In genomic region chrX:154358829-154359228, GRCh38 we compare ENCODE assay signal across 21 cellular contexts. TPM values are rescaled to one million over a fixed set of nuclear protein-coding genes. Genes with fewer than 3 reads are reported as not detected.
DNase-seq lines count a peak whose midpoint lies in the region; ATAC-seq and TF ChIP-seq lines count a peak whose summit lies in the region.
"Had no signal": no experiment of that assay in that cellular context is flagged by ENCODE, and none has a peak within 500 bp of the region (broad histone marks: within the 10 kb centered on the region; RNA-seq: fewer than 3 reads in every experiment).

No MANE protein-coding gene starts in this region.

- H3K9me3 ChIP-seq in liver (ENCODE audit: control insufficient read depth in 4 of 4, low read length in 3 of 4) (no peaks in the 10 kb centered on the region), transverse colon (no peaks in the 10 kb centered on the region), colonic mucosa (no peaks in the 10 kb centered on the region)
- H3K9me3 ChIP-seq: lower lobe of right lung, pancreas, testis had no signal

- peaks cover 85% of the 10 kb centered on the region for H3K36me3 Mint-ChIP-seq in activated T-cell treated with anti-CD3 and anti-CD28 coated beads, Interleukin-2, amount 50 U/mL, for 24 hours (ENCODE audit: low read depth)
- peaks cover 11% of the 10 kb centered on the region for H3K36me3 Mint-ChIP-seq in activated T-cell treated with anti-CD3 and anti-CD28 coated beads, Interleukin-2, amount 50 U/mL, for 4 hours (ENCODE audit: insufficient read depth)
- H3K36me3 Mint-ChIP-seq in activated T-helper 2 cell treated with anti-CD3 and anti-CD28 coated beads, Interferon-gamma antibody, Interleukin-2, Interleukin-4, amounts not matched to agents 10 μg/mL and 5 μg/mL and 100 μg/mL, durations not matched to agents 14 hours and 24 hours and 36 hours (ENCODE audit: low read depth): peaks cover 60% of the 10 kb centered on the region
- H3K36me3 Mint-ChIP-seq: IgD-negative memory B cell had no signal

- no peak for DNase-seq in activated T-cell treated with anti-CD3 and anti-CD28 coated beads, Interleukin-2, amount 50 U/mL, for 24 hours
- DNase-seq in activated T-cell treated with anti-CD3 and anti-CD28 coated beads, Interleukin-2, amount 50 U/mL, for 4 hours: no peak
- DNase-seq in activated T-helper 2 cell treated with anti-CD3 and anti-CD28 coated beads, Interferon-gamma antibody, Interleukin-2, Interleukin-4, amounts not matched to agents 10 μg/mL and 5 μg/mL and 100 μg/mL, durations not matched to agents 14 hours and 24 hours and 36 hours (ENCODE audit: low spot score): no peak
- DNase-seq in transverse colon (no peak), colonic mucosa (no peak)
- DNase-seq in stimulated activated naive CD8-positive, alpha-beta T cell treated with anti-CD3 and anti-CD28 coated beads, Interleukin-15, Interleukin-2, amounts not matched to agents 100 U/mL and 50 U/mL, for 24 hours: no peak
- DNase-seq: activated T-cell treated with anti-CD3 and anti-CD28 coated beads, Interleukin-2, amount 50 U/mL, for 72 hours; caudate nucleus; effector CD8-positive, alpha-beta T cell; glutamatergic neuron; lower lobe of right lung; NCI-H187 treated with DMSO at 0.1 percent for 48 hours; RPMI8226; small intestine; stimulated activated CD4-positive, alpha-beta T cell treated with anti-CD3 and anti-CD28 coated beads, Interleukin-4, amount 100 ng/mL, for 24 hours; SW 1271; testis had no signal

- no peak for ATAC-seq in activated T-cell treated with anti-CD3 and anti-CD28 coated beads, Interleukin-2, amount 50 U/mL, for 4 hours
- ATAC-seq in stimulated activated naive CD8-positive, alpha-beta T cell treated with anti-CD3 and anti-CD28 coated beads, Interleukin-15, Interleukin-2, amounts not matched to agents 100 U/mL and 50 U/mL, for 24 hours: no peak
- no peak for ATAC-seq in HG03108 (IDR thresholded peaks at IDR 0.05; ENCODE audit: unreplicated experiment)
- ATAC-seq: activated T-cell treated with anti-CD3 and anti-CD28 coated beads, Interleukin-2, amount 50 U/mL, for 72 hours; lower lobe of right lung; pancreas had no signal

- TF ChIP-seq CTCF in liver (IDR thresholded peaks at IDR 0.05; ENCODE audit: low read depth, low read length, missing input control) (no peak), transverse colon (IDR thresholded peaks at IDR 0.05) (no peak), colonic mucosa (IDR thresholded peaks at IDR 0.05) (no peak)

- no peak overlapping the region for H3K4me3 Mint-ChIP-seq in activated T-cell treated with anti-CD3 and anti-CD28 coated beads, Interleukin-2, amount 50 U/mL, for 24 hours
- H3K4me3 Mint-ChIP-seq in activated T-cell treated with anti-CD3 and anti-CD28 coated beads, Interleukin-2, amount 50 U/mL, for 4 hours: no peak overlapping the region
- H3K4me3 Mint-ChIP-seq in activated T-helper 2 cell treated with anti-CD3 and anti-CD28 coated beads, Interferon-gamma antibody, Interleukin-2, Interleukin-4, amounts not matched to agents 10 μg/mL and 5 μg/mL and 100 μg/mL, durations not matched to agents 14 hours and 24 hours and 36 hours (ENCODE audit: low read depth): no peak overlapping the region
- H3K4me3 Mint-ChIP-seq: activated T-cell treated with anti-CD3 and anti-CD28 coated beads, Interleukin-2, amount 50 U/mL, for 72 hours had no signal

- no peaks in the 10 kb centered on the region for H3K9me3 Mint-ChIP-seq in activated T-cell treated with anti-CD3 and anti-CD28 coated beads, Interleukin-2, amount 50 U/mL, for 24 hours
- no peaks in the 10 kb centered on the region for H3K9me3 Mint-ChIP-seq in activated T-cell treated with anti-CD3 and anti-CD28 coated beads, Interleukin-2, amount 50 U/mL, for 4 hours
- H3K9me3 Mint-ChIP-seq in activated T-helper 2 cell treated with anti-CD3 and anti-CD28 coated beads, Interferon-gamma antibody, Interleukin-2, Interleukin-4, amounts not matched to agents 10 μg/mL and 5 μg/mL and 100 μg/mL, durations not matched to agents 14 hours and 24 hours and 36 hours: no peaks in the 10 kb centered on the region
- H3K9me3 Mint-ChIP-seq: activated T-cell treated with anti-CD3 and anti-CD28 coated beads, Interleukin-2, amount 50 U/mL, for 72 hours; IgD-negative memory B cell had no signal

- H3K4me1 Mint-ChIP-seq in activated T-cell treated with anti-CD3 and anti-CD28 coated beads, Interleukin-2, amount 50 U/mL, for 24 hours (ENCODE audit: low read depth): peaks cover 44% of the 10 kb centered on the region
- peaks cover 34% of the 10 kb centered on the region for H3K4me1 Mint-ChIP-seq in activated T-cell treated with anti-CD3 and anti-CD28 coated beads, Interleukin-2, amount 50 U/mL, for 4 hours (ENCODE audit: low read depth)
- peaks cover 8% of the 10 kb centered on the region for H3K4me1 Mint-ChIP-seq in activated T-helper 2 cell treated with anti-CD3 and anti-CD28 coated beads, Interferon-gamma antibody, Interleukin-2, Interleukin-4, amounts not matched to agents 10 μg/mL and 5 μg/mL and 100 μg/mL, durations not matched to agents 14 hours and 24 hours and 36 hours (ENCODE audit: low read depth)

- H3K4me3 ChIP-seq in liver (ENCODE audit: low read depth in 1 of 3, low read length in 3 of 3) (no peak overlapping the region), transverse colon (no peak overlapping the region), colonic mucosa (no peak overlapping the region)
- H3K4me3 ChIP-seq: lower lobe of right lung, pancreas, testis had no signal

- WGBS in liver: 39% methylated on average over 6 of the region's 6 CpGs
- WGBS in transverse colon (ENCODE audit: low coverage in 1 of 2), 2 donors: 90% methylated on average over 5 of the region's 6 CpGs; no CpG with 5 or more reads in 1 of the 2 donors

- H3K27ac Mint-ChIP-seq in activated T-cell treated with anti-CD3 and anti-CD28 coated beads, Interleukin-2, amount 50 U/mL, for 24 hours: peak overlapping the region; percentile 35
- peak overlapping the region; percentile 12 for H3K27ac Mint-ChIP-seq in activated T-helper 2 cell treated with anti-CD3 and anti-CD28 coated beads, Interferon-gamma antibody, Interleukin-2, Interleukin-4, amounts not matched to agents 10 μg/mL and 5 μg/mL and 100 μg/mL, durations not matched to agents 14 hours and 24 hours and 36 hours
- H3K27ac Mint-ChIP-seq: activated T-cell treated with anti-CD3 and anti-CD28 coated beads, Interleukin-2, amount 50 U/mL, for 72 hours had no signal

- H3K9ac ChIP-seq in liver (ENCODE audit: low read depth in 1 of 2, low read length in 2 of 2) (no peak overlapping the region), colonic mucosa (ENCODE audit: low read depth in 2 of 2, low read length in 2 of 2) (no peak overlapping the region)

- intact Hi-C loops in activated T-helper 2 cell treated with anti-CD3 and anti-CD28 coated beads, Interferon-gamma antibody, Interleukin-2, Interleukin-4, amounts not matched to agents 10 μg/mL and 5 μg/mL and 100 μg/mL, durations not matched to agents 14 hours and 24 hours and 36 hours (cut with micrococcal nuclease): no loop called here
- intact Hi-C loops in transverse colon (cut with DNase I; ENCODE audit: low total_unique reads): no loop called here
- intact Hi-C loops in colonic mucosa (cut with DNase I): no loop called here

- H3K27ac ChIP-seq in liver (ENCODE audit: low read depth in 1 of 2, low read length in 2 of 2) (peak overlapping the region; percentile 15 to 18), transverse colon (peak overlapping the region in 3 of 4 donors; percentile 58 to 99 (median 70)), colonic mucosa (no peak overlapping the region)
- H3K27ac ChIP-seq: pancreas, testis had no signal

- peaks cover 3 to 19% (median 8%) of the 10 kb centered on the region in 4 donors for H3K4me1 ChIP-seq in liver (ENCODE audit: control insufficient read depth in 4 of 4, insufficient read depth in 4 of 4, low read length in 3 of 4)
- H3K4me1 ChIP-seq in transverse colon: no peaks in the 10 kb centered on the region
- no peaks in the 10 kb centered on the region for H3K4me1 ChIP-seq in colonic mucosa
- H3K4me1 ChIP-seq: pancreas, testis had no signal

- H3K27me3 ChIP-seq in liver (ENCODE audit: control insufficient read depth in 4 of 4, insufficient read depth in 4 of 4, low read length in 3 of 4) (no peaks in the 10 kb centered on the region), transverse colon (no peaks in the 10 kb centered on the region), colonic mucosa (no peaks in the 10 kb centered on the region)
- H3K27me3 ChIP-seq: pancreas, testis had no signal

- no peak for TF ChIP-seq POLR2A in transverse colon (IDR thresholded peaks at IDR 0.05)

- H3K27me3 Mint-ChIP-seq in activated T-cell treated with anti-CD3 and anti-CD28 coated beads, Interleukin-2, amount 50 U/mL, for 24 hours: no peaks in the 10 kb centered on the region
- H3K27me3 Mint-ChIP-seq in activated T-cell treated with anti-CD3 and anti-CD28 coated beads, Interleukin-2, amount 50 U/mL, for 4 hours (ENCODE audit: low read depth): no peaks in the 10 kb centered on the region
- no peaks in the 10 kb centered on the region for H3K27me3 Mint-ChIP-seq in activated T-helper 2 cell treated with anti-CD3 and anti-CD28 coated beads, Interferon-gamma antibody, Interleukin-2, Interleukin-4, amounts not matched to agents 10 μg/mL and 5 μg/mL and 100 μg/mL, durations not matched to agents 14 hours and 24 hours and 36 hours (ENCODE audit: low read depth)
- H3K27me3 Mint-ChIP-seq: IgD-negative memory B cell had no signal

- in situ Hi-C loops in transverse colon (cut with MboI; ENCODE audit: low pct_ligation_motif_present in 1 of 4, low pct_unique_long_range_greater_than_20kb in 1 of 4, low sequenced_read_pairs in 3 of 4): no loop called here

- peaks cover 0 to 4% (median under 1%) of the 10 kb centered on the region in 4 donors for H3K36me3 ChIP-seq in liver (ENCODE audit: control insufficient read depth in 4 of 4, insufficient read depth in 3 of 4, low read depth in 1 of 4, low read length in 3 of 4)
- H3K36me3 ChIP-seq in transverse colon: no peaks in the 10 kb centered on the region
- H3K36me3 ChIP-seq in colonic mucosa: no peaks in the 10 kb centered on the region

- TF ChIP-seq RAD21 in liver (IDR thresholded peaks at IDR 0.05): no peak

- TF ChIP-seq EP300 in transverse colon (IDR thresholded peaks at IDR 0.05; ENCODE audit: low read depth): no peak

RNA-seq across cellular contexts. Expression of gene FLNA, which starts 15.6 kb away (rescaled TPM):
- 100 to 1,000 TPM; 765 to 924 (median 866) TPM for total RNA-seq in activated T-cell treated with anti-CD3 and anti-CD28 coated beads, Interleukin-2, amount 50 U/mL, for 4 hours
- 1,005 and 1,026 TPM in 2 replicates for total RNA-seq in activated T-helper 2 cell treated with anti-CD3 and anti-CD28 coated beads, Interferon-gamma antibody, Interleukin-2, Interleukin-4, amounts not matched to agents 10 μg/mL and 5 μg/mL and 100 μg/mL, durations not matched to agents 14 hours and 24 hours and 36 hours
- total RNA-seq in liver (100 to 1,000 TPM; 150 to 152 TPM), transverse colon (1,000 to 10,000 TPM in 2 of 4 donors, 100 to 1,000 TPM in 2; 632 to 3,163 (median 1,262) TPM), colonic mucosa (100 to 1,000 TPM; 124 to 773 TPM)
- polyA plus RNA-seq in liver: 10 to 100 TPM; 23.4 to 84.8 TPM

RNA-seq across cellular contexts. Expression of gene EMD, which starts 20.3 kb away (rescaled TPM):
- total RNA-seq in activated T-cell treated with anti-CD3 and anti-CD28 coated beads, Interleukin-2, amount 50 U/mL, for 4 hours: 100 to 1,000 TPM; 107 to 113 (median 111) TPM
- total RNA-seq in activated T-helper 2 cell treated with anti-CD3 and anti-CD28 coated beads, Interferon-gamma antibody, Interleukin-2, Interleukin-4, amounts not matched to agents 10 μg/mL and 5 μg/mL and 100 μg/mL, durations not matched to agents 14 hours and 24 hours and 36 hours: 95.6 and 98.8 TPM in 2 replicates
- total RNA-seq in liver: 10 to 100 TPM; 11.6 to 18.5 TPM
- 10 to 100 TPM; 15.5 to 38.0 TPM for polyA plus RNA-seq in liver
- total RNA-seq in transverse colon: 10 to 100 TPM; 27.3 to 89.8 (median 55.5) TPM
- total RNA-seq in colonic mucosa: 10 to 100 TPM; 44.4 to 49.1 TPM

RNA-seq across cellular contexts. Expression of gene RPL10, which starts 39.3 kb away (rescaled TPM):
- total RNA-seq in activated T-cell treated with anti-CD3 and anti-CD28 coated beads, Interleukin-2, amount 50 U/mL, for 4 hours: 1,000 to 10,000 TPM; 3,297 to 3,503 (median 3,452) TPM
- total RNA-seq in activated T-helper 2 cell treated with anti-CD3 and anti-CD28 coated beads, Interferon-gamma antibody, Interleukin-2, Interleukin-4, amounts not matched to agents 10 μg/mL and 5 μg/mL and 100 μg/mL, durations not matched to agents 14 hours and 24 hours and 36 hours: 2,692 and 2,787 TPM in 2 replicates
- 1,000 to 10,000 TPM; 1,323 to 1,523 TPM for total RNA-seq in liver
- polyA plus RNA-seq in liver: 1,000 to 10,000 TPM in 1 of 2 donors, 100 to 1,000 TPM in 1; 446 to 1,644 TPM
- total RNA-seq in transverse colon: 1,000 to 10,000 TPM; 1,352 to 4,861 (median 3,415) TPM
- total RNA-seq in colonic mucosa: 1,000 to 10,000 TPM; 1,915 to 2,641 TPM

RNA-seq across cellular contexts. Expression of gene DNASE1L1, which starts 50.2 kb away (rescaled TPM):
- 1 to 10 TPM; 4.0 to 7.3 (median 5.1) TPM for total RNA-seq in activated T-cell treated with anti-CD3 and anti-CD28 coated beads, Interleukin-2, amount 50 U/mL, for 4 hours
- 18.1 TPM in 2 replicates for total RNA-seq in activated T-helper 2 cell treated with anti-CD3 and anti-CD28 coated beads, Interferon-gamma antibody, Interleukin-2, Interleukin-4, amounts not matched to agents 10 μg/mL and 5 μg/mL and 100 μg/mL, durations not matched to agents 14 hours and 24 hours and 36 hours
- total RNA-seq in liver (10 to 100 TPM; 14.6 to 22.1 TPM), transverse colon (100 to 1,000 TPM in 1 of 4 donors, 10 to 100 TPM in 3; 15.9 to 156 (median 36.9) TPM), colonic mucosa (10 to 100 TPM; 19.1 to 29.2 TPM)
- 10 to 100 TPM in 1 of 2 donors, 1 to 10 TPM in 1; 9.3 to 18.7 TPM for polyA plus RNA-seq in liver

RNA-seq across cellular contexts. Expression of gene TAFAZZIN, which starts 52.5 kb away (rescaled TPM):
- 10 to 100 TPM; 37.9 to 39.3 (median 38.2) TPM for total RNA-seq in activated T-cell treated with anti-CD3 and anti-CD28 coated beads, Interleukin-2, amount 50 U/mL, for 4 hours
- 77.3 TPM in 2 replicates for total RNA-seq in activated T-helper 2 cell treated with anti-CD3 and anti-CD28 coated beads, Interferon-gamma antibody, Interleukin-2, Interleukin-4, amounts not matched to agents 10 μg/mL and 5 μg/mL and 100 μg/mL, durations not matched to agents 14 hours and 24 hours and 36 hours
- total RNA-seq in liver: 10 to 100 TPM in 1 of 2 donors, 1 to 10 TPM in 1; 7.8 to 15.6 TPM
- 10 to 100 TPM; 10.6 to 16.3 TPM for polyA plus RNA-seq in liver
- 100 to 1,000 TPM in 2 of 4 donors, 10 to 100 TPM in 2; 46.7 to 495 (median 101) TPM for total RNA-seq in transverse colon
- total RNA-seq in colonic mucosa: 10 to 100 TPM; 33.2 to 54.5 TPM
